23 cellular contexts compared by ENCODE assay signal in genomic region chr19:55544014-55544413, GRCh38. TPM values are rescaled to one million over a fixed set of nuclear protein-coding genes. Genes with fewer than 3 reads are reported as not detected.
DNase-seq lines count a peak whose midpoint lies in the region; ATAC-seq, FAIRE-seq and TF ChIP-seq lines count a peak whose summit lies in the region.
"Had no signal": no experiment of that assay in that cellular context is flagged by ENCODE, and none has a peak within 500 bp of the region (broad histone marks: within the 10 kb centered on the region; RNA-seq: fewer than 3 reads in every experiment).

No MANE protein-coding gene starts in this region.

- 59% methylated on average over 5 of the region's 15 CpGs for WGBS in HepG2 (ENCODE audit: low lambda C conversion rate)
- no CpG with 5 or more reads among the region's 15 CpGs for WGBS in right lobe of liver (ENCODE audit: insufficient coverage, low coverage, low lambda C conversion rate, missing lambda C conversion rate)

- no peaks in the 10 kb centered on the region; a peak in 1 of 5 replicates for H3K27me3 ChIP-seq in HepG2 (ENCODE audit: control insufficient read depth in 1 of 2, insufficient read depth in 2 of 2, low read length in 2 of 2)
- H3K27me3 ChIP-seq in right lobe of liver = no peaks in the 10 kb centered on the region
- no peaks in the 10 kb centered on the region for H3K27me3 ChIP-seq in PC-9 (ENCODE audit: insufficient read depth, low read depth)
- no peaks in the 10 kb centered on the region for H3K27me3 ChIP-seq in neural progenitor cell

- H3F3A ChIP-seq in PC-9 (ENCODE audit: insufficient read depth, low read depth) = peaks cover 56% of the 10 kb centered on the region
- peaks cover 17% of the 10 kb centered on the region for H3F3A ChIP-seq in neural progenitor cell (ENCODE audit: low read depth)

- no TSS peak for BruUV-seq in HepG2 (replicated peaks; lab: Mats Ljungman, UMichigan)
- BruUV-seq in PC-9 (replicated peaks; lab: Mats Ljungman, UMichigan) = TSS peak; percentile 4

- no peak for FAIRE-seq in HepG2 (lab: Jason Lieb, UNC)
- FAIRE-seq: GM12891, GM18507 had no signal

- H3K27ac Mint-ChIP-seq in neural progenitor cell = peak overlapping the region; percentile 3
- H3K27ac Mint-ChIP-seq: CD4-positive, alpha-beta memory T cell; HFFc6 had no signal

- no peaks in the 10 kb centered on the region for H3K9me2 ChIP-seq in PC-9 (ENCODE audit: insufficient read depth)

- TF ChIP-seq EP300 in HepG2 (IDR thresholded peaks at IDR 0.05; ENCODE audit: low read depth in 2 of 2, low read length in 2 of 2) = no peak
- no peak for TF ChIP-seq EP300 in HepG2 (CRISPR knock-in tag; IDR thresholded peaks at IDR 0.05; ENCODE audit: borderline replicate concordance)

- no peaks in the 10 kb centered on the region for H3K36me3 ChIP-seq in HepG2 (replicated peaks in 1 of 2; ENCODE audit: control insufficient read depth in 1 of 2, insufficient read depth in 2 of 2, low read length in 2 of 2)
- no peaks in the 10 kb centered on the region for H3K36me3 ChIP-seq in right lobe of liver
- H3K36me3 ChIP-seq in PC-9 (ENCODE audit: low read depth) = no peaks in the 10 kb centered on the region
- H3K36me3 ChIP-seq in neural progenitor cell = no peaks in the 10 kb centered on the region
- H3K36me3 ChIP-seq: HAP-1 had no signal

- POLR2A ChIA-PET in HepG2 (lab: Yijun Ruan, JAX) (interaction anchor here (0.7 to 1.2 kb wide), 2 partner anchors 9 to 426 kb away, joined by 3 to 6 read pairs; no protein-coding TSS in a partner anchor), PC-9 (lab: Charles Lee; ENCODE audit: unreplicated experiment) (no interaction called here)

- H3K9me3 ChIP-seq in HepG2 (ENCODE audit: low read length) (no peaks in the 10 kb centered on the region), right lobe of liver (no peaks in the 10 kb centered on the region), PC-9 (ENCODE audit: insufficient read depth, low read depth) (no peaks in the 10 kb centered on the region), neural progenitor cell (ENCODE audit: low read depth) (no peaks in the 10 kb centered on the region)
- H3K9me3 ChIP-seq: HAP-1 had no signal

- H3K36me3 Mint-ChIP-seq in neural progenitor cell = peaks cover 3% of the 10 kb centered on the region
- H3K36me3 Mint-ChIP-seq: CD4-positive, alpha-beta memory T cell had no signal

- no peak overlapping the region for H3K4me3 ChIP-seq in HepG2 (replicated peaks in 1 of 3; ENCODE audit: insufficient read depth in 1 of 3, low read depth in 2 of 3, low read length in 3 of 3)
- no peak overlapping the region for H3K4me3 ChIP-seq in right lobe of liver
- H3K4me3 ChIP-seq in PC-9 = no peak overlapping the region; the same call in 1 of the 2 replicates
- H3K4me3 ChIP-seq in neural progenitor cell = no peak overlapping the region
- H3K4me3 ChIP-seq: HAP-1 had no signal

- peaks cover 18% of the 10 kb centered on the region for H3K27me3 Mint-ChIP-seq in neural progenitor cell (ENCODE audit: insufficient read depth, low read depth)

- intact Hi-C loops in HepG2 (cut with micrococcal nuclease; ENCODE audit: unreplicated experiment) = no loop called here
- intact Hi-C loops in right lobe of liver (cut with DNase I) = no loop called here
- intact Hi-C loops in PC-9 (cut with micrococcal nuclease; ENCODE audit: unreplicated experiment) = no loop called here

- H3K4me3 Mint-ChIP-seq in neural progenitor cell = no peak overlapping the region
- H3K4me3 Mint-ChIP-seq: HFFc6 had no signal

- H3K9me3 Mint-ChIP-seq in neural progenitor cell = peaks cover 8% of the 10 kb centered on the region
- H3K9me3 Mint-ChIP-seq: HFFc6 had no signal

- H3K4me2 ChIP-seq in HepG2 (ENCODE audit: low read depth, low read length) = no peak overlapping the region; the same call in 1 of the 2 replicates
- peak overlapping the region; percentile 77 for H3K4me2 ChIP-seq in PC-9
- H3K4me2 ChIP-seq in neural progenitor cell = no peak overlapping the region

- H3K79me2 ChIP-seq in HepG2 (ENCODE audit: insufficient read depth, low read length) (no peaks in the 10 kb centered on the region), PC-9 (ENCODE audit: low read depth) (peaks cover 7% of the 10 kb centered on the region; the same call in 1 of the 2 replicates), neural progenitor cell (ENCODE audit: low read depth) (no peaks in the 10 kb centered on the region)

- ATAC-seq in HepG2 (no peak), right lobe of liver (no peak), HG03460 (IDR thresholded peaks at IDR 0.05; ENCODE audit: unreplicated experiment) (no peak), HG02763 (IDR thresholded peaks at IDR 0.05; ENCODE audit: unreplicated experiment) (no peak), GM18520 (IDR thresholded peaks at IDR 0.05; ENCODE audit: unreplicated experiment) (no peak)

- H3K27ac ChIP-seq in HepG2 (ENCODE audit: extremely low read length, insufficient read depth, low read length) (no peak overlapping the region), right lobe of liver (no peak overlapping the region), PC-9 (no peak overlapping the region), neural progenitor cell (no peak overlapping the region)

- H4K20me1 ChIP-seq in HepG2 (ENCODE audit: insufficient read depth, low read length) (no peaks in the 10 kb centered on the region), PC-9 (ENCODE audit: insufficient read depth) (no peaks in the 10 kb centered on the region), neural progenitor cell (ENCODE audit: low read depth) (no peaks in the 10 kb centered on the region)

- TF ChIP-seq RAD21 in HepG2 (CRISPR knock-in tag; IDR thresholded peaks at IDR 0.05) = no peak

- H3K4me1 ChIP-seq in HepG2 (ENCODE audit: insufficient read depth, low read length) = peaks cover 49% of the 10 kb centered on the region
- H3K4me1 ChIP-seq in right lobe of liver = no peaks in the 10 kb centered on the region
- peaks cover 56% of the 10 kb centered on the region for H3K4me1 ChIP-seq in PC-9 (replicated peaks; ENCODE audit: insufficient read depth)
- peaks cover 32% of the 10 kb centered on the region for H3K4me1 ChIP-seq in neural progenitor cell
- H3K4me1 ChIP-seq: HAP-1 had no signal

- DNase-seq in HepG2 (ENCODE audit: low spot score) = no peak
- DNase-seq in right lobe of liver = no peak
- no peak for DNase-seq in PC-9
- no peak for DNase-seq in neural progenitor cell (ENCODE audit: low spot score)
- DNase-seq: C1 segment of cervical spinal cord; Calu3; CD4-positive, alpha-beta memory T cell; COR-L47; DMS53; DMS79 treated with DMSO at 0.1 percent for 48 hours; GF-D8; GOT3; HFFc6 had no signal

- H2AFZ ChIP-seq in HepG2 (ENCODE audit: low read length) (no peak overlapping the region), PC-9 (no peak overlapping the region), neural progenitor cell (replicated peaks) (no peak overlapping the region)

- TF ChIP-seq POLR2A in HepG2 (IDR thresholded peaks at IDR 0.05; ENCODE audit: insufficient read depth in 1 of 2, low read depth in 2 of 2, low read length in 2 of 2) (no peak), right lobe of liver (IDR thresholded peaks at IDR 0.05) (no peak)

- peaks cover 25% of the 10 kb centered on the region for H3K4me1 Mint-ChIP-seq in neural progenitor cell
- H3K4me1 Mint-ChIP-seq: CD4-positive, alpha-beta memory T cell had no signal

- CTCF ChIA-PET in HepG2 (lab: Yijun Ruan, JAX; ENCODE audit: low intra/inter-chr PET ratio, low total read pairs) (no interaction called here), PC-9 (lab: Charles Lee) (interaction anchor here (0.6 to 0.7 kb wide), 2 partner anchors 18 to 55 kb away, joined by 3 to 7 read pairs; partner anchors contain the start of gene FIZ1)

- H3K9ac ChIP-seq in HepG2 (ENCODE audit: insufficient read depth, low read depth, low read length) (no peak overlapping the region), neural progenitor cell (no peak overlapping the region)

- TF ChIP-seq CTCF in HepG2 (CRISPR knock-in tag; IDR thresholded peaks at IDR 0.05) (no peak), right lobe of liver (IDR thresholded peaks at IDR 0.05) (no peak), PC-9 (conservative IDR thresholded peaks at IDR 0.05) (no peak), neural progenitor cell (IDR thresholded peaks at IDR 0.05) (no peak)

- in situ Hi-C loops in HepG2 (cut with HindIII; ENCODE audit: extremely low pct_ligation_motif_present, low pct_unique_long_range_greater_than_20kb) = no loop called here

RNA-seq across cellular contexts. Expression of gene SBK3, which starts 1.3 kb away (rescaled TPM):
- total RNA-seq in HepG2 (2016; rRNA removed; fragmentation: Illumina TruSeq; extraction: Trizol) (0.46 and 0.66 TPM in 2 replicates), right lobe of liver (under 1 TPM in 2 of 6 experiments, not detected in 4; 0.33 to 0.56 TPM), PC-9 (2021) (41.4 and 45.0 TPM in 2 replicates), neural progenitor cell (ENCODE audit: low replicate concordance) (3.3 and 15.1 TPM in 2 replicates)
- not detected in 2 replicates for total RNA-seq in HepG2 (2016; cell fraction: cytosol; rRNA removed; fragmentation: Illumina TruSeq; extraction: Trizol; ENCODE audit: low read depth)
- total RNA-seq in HepG2 (2016; cell fraction: insoluble cytoplasmic fraction; rRNA removed; fragmentation: Illumina TruSeq; extraction: Trizol) = 0.24 and 0.35 TPM in 2 replicates
- 0.19 and 0.24 TPM in 2 replicates for total RNA-seq in HepG2 (2016; cell fraction: membrane; rRNA removed; fragmentation: Illumina TruSeq; extraction: Trizol)
- total RNA-seq in HepG2 (2016; cell fraction: nucleus; rRNA removed; fragmentation: Illumina TruSeq; extraction: Trizol) = 0.38 and 0.62 TPM in 2 replicates
- polyA plus RNA-seq in HepG2 (2011; rRNA removed) = 0.77 and 1.5 TPM in 2 replicates
- polyA plus RNA-seq in HepG2 (2011; cell fraction: cytosol; rRNA removed) = 1.0 and 1.4 TPM in 2 replicates
- polyA plus RNA-seq in HepG2 (2011; cell fraction: nucleus; rRNA removed) = 2.0 and 3.1 TPM in 2 replicates
- polyA plus RNA-seq in HepG2 (2012) = 0.91 and 2.0 TPM in 2 replicates
- polyA plus RNA-seq in HepG2 (2016; cell fraction: cytosol; fragmentation: Illumina TruSeq; extraction: Trizol; ENCODE audit: low read depth) = not detected in 2 replicates
- 0.19 TPM in 1 of 2 replicates, not detected in the other for polyA plus RNA-seq in HepG2 (2016; cell fraction: insoluble cytoplasmic fraction; fragmentation: Illumina TruSeq; extraction: Trizol; ENCODE audit: low read depth)
- polyA plus RNA-seq in HepG2 (2016; cell fraction: membrane; fragmentation: Illumina TruSeq; extraction: Trizol; ENCODE audit: low read depth) = 0.13 TPM in 1 of 2 replicates, not detected in the other
- polyA plus RNA-seq in HepG2 (2016; cell fraction: nucleus; fragmentation: Illumina TruSeq; extraction: Trizol; ENCODE audit: insufficient read depth, low read depth) = 0.81 and 0.96 TPM in 2 replicates
- polyA minus RNA-seq in HepG2 (2011; rRNA and poly(A)+ RNA removed; ENCODE audit: low replicate concordance) = 1.2 TPM in 1 of 2 replicates, not detected in the other
- polyA minus RNA-seq in HepG2 (2011; cell fraction: cytosol; rRNA and poly(A)+ RNA removed) = 0.53 TPM in 1 of 2 replicates, not detected in the other
- polyA minus RNA-seq in HepG2 (2011; cell fraction: nucleus; rRNA and poly(A)+ RNA removed) = 0.37 and 0.52 TPM in 2 replicates
- total RNA-seq: A673; CD4-positive, alpha-beta memory T cell; Daoy; HFFc6 had no signal
- polyA plus RNA-seq: CD4-positive, alpha-beta memory T cell had no signal

RNA-seq across cellular contexts. Expression of gene SBK2, which starts 7.1 kb away (rescaled TPM):
- 0.24 and 0.45 TPM in 2 replicates for total RNA-seq in HepG2 (2016; rRNA removed; fragmentation: Illumina TruSeq; extraction: Trizol)
- not detected in 2 replicates for total RNA-seq in HepG2 (2016; cell fraction: cytosol; rRNA removed; fragmentation: Illumina TruSeq; extraction: Trizol; ENCODE audit: low read depth)
- not detected in 2 replicates for total RNA-seq in HepG2 (2016; cell fraction: insoluble cytoplasmic fraction; rRNA removed; fragmentation: Illumina TruSeq; extraction: Trizol)
- total RNA-seq in HepG2 (2016; cell fraction: membrane; rRNA removed; fragmentation: Illumina TruSeq; extraction: Trizol) = 0.22 and 0.28 TPM in 2 replicates
- total RNA-seq in HepG2 (2016; cell fraction: nucleus; rRNA removed; fragmentation: Illumina TruSeq; extraction: Trizol) = not detected in 2 replicates
- 0.14 TPM in 1 of 2 replicates, not detected in the other for polyA plus RNA-seq in HepG2 (2011; rRNA removed)
- polyA plus RNA-seq in HepG2 (2011; cell fraction: cytosol; rRNA removed) = 0.13 and 0.16 TPM in 2 replicates
- 1.0 and 1.3 TPM in 2 replicates for polyA plus RNA-seq in HepG2 (2011; cell fraction: nucleus; rRNA removed)
- polyA plus RNA-seq in HepG2 (2012) = 0.25 and 0.45 TPM in 2 replicates
- not detected in 2 replicates for polyA plus RNA-seq in HepG2 (2016; cell fraction: cytosol; fragmentation: Illumina TruSeq; extraction: Trizol; ENCODE audit: low read depth)
- polyA plus RNA-seq in HepG2 (2016; cell fraction: insoluble cytoplasmic fraction; fragmentation: Illumina TruSeq; extraction: Trizol; ENCODE audit: low read depth) = 0.22 and 0.32 TPM in 2 replicates
- not detected in 2 replicates for polyA plus RNA-seq in HepG2 (2016; cell fraction: membrane; fragmentation: Illumina TruSeq; extraction: Trizol; ENCODE audit: low read depth)
- not detected in 2 replicates for polyA plus RNA-seq in HepG2 (2016; cell fraction: nucleus; fragmentation: Illumina TruSeq; extraction: Trizol; ENCODE audit: insufficient read depth, low read depth)
- 0.54 TPM in 1 of 2 replicates, not detected in the other for polyA minus RNA-seq in HepG2 (2011; rRNA and poly(A)+ RNA removed; ENCODE audit: low replicate concordance)
- 0.59 and 0.79 TPM in 2 replicates for polyA minus RNA-seq in HepG2 (2011; cell fraction: cytosol; rRNA and poly(A)+ RNA removed)
- not detected in 2 replicates for polyA minus RNA-seq in HepG2 (2011; cell fraction: nucleus; rRNA and poly(A)+ RNA removed)
- not detected for total RNA-seq in right lobe of liver
- total RNA-seq in PC-9 (2021) = 3.5 and 3.9 TPM in 2 replicates
- 6.2 TPM in 1 of 2 replicates, not detected in the other for total RNA-seq in neural progenitor cell (ENCODE audit: low replicate concordance)
- total RNA-seq: A172; A673; Calu3; CD4-positive, alpha-beta memory T cell; Daoy; HFFc6 had no signal
- polyA plus RNA-seq: BJ; CD4-positive, alpha-beta memory T cell had no signal

RNA-seq across cellular contexts. Expression of gene ZNF579, which starts 36.6 kb away (rescaled TPM):
- total RNA-seq in HepG2 (2016; rRNA removed; fragmentation: Illumina TruSeq; extraction: Trizol) (1.7 and 2.9 TPM in 2 replicates), right lobe of liver (1 to 10 TPM; 1.9 to 4.6 (median 3.6) TPM), PC-9 (2021) (49.0 TPM in 2 replicates), neural progenitor cell (ENCODE audit: low replicate concordance) (2.1 and 15.2 TPM in 2 replicates)
- total RNA-seq in HepG2 (2016; cell fraction: cytosol; rRNA removed; fragmentation: Illumina TruSeq; extraction: Trizol; ENCODE audit: low read depth) = 1.3 and 1.6 TPM in 2 replicates
- total RNA-seq in HepG2 (2016; cell fraction: insoluble cytoplasmic fraction; rRNA removed; fragmentation: Illumina TruSeq; extraction: Trizol) = 1.8 and 2.9 TPM in 2 replicates
- total RNA-seq in HepG2 (2016; cell fraction: membrane; rRNA removed; fragmentation: Illumina TruSeq; extraction: Trizol) = 2.9 and 3.5 TPM in 2 replicates
- 1.2 and 1.9 TPM in 2 replicates for total RNA-seq in HepG2 (2016; cell fraction: nucleus; rRNA removed; fragmentation: Illumina TruSeq; extraction: Trizol)
- 2.1 and 2.2 TPM in 2 replicates for polyA plus RNA-seq in HepG2 (2011; rRNA removed)
- polyA plus RNA-seq in HepG2 (2011; cell fraction: cytosol; rRNA removed) = 1.3 and 2.9 TPM in 2 replicates
- polyA plus RNA-seq in HepG2 (2011; cell fraction: nucleus; rRNA removed) = 9.0 and 12.3 TPM in 2 replicates
- 3.6 and 5.7 TPM in 2 replicates for polyA plus RNA-seq in HepG2 (2012)
- polyA plus RNA-seq in HepG2 (2016; cell fraction: cytosol; fragmentation: Illumina TruSeq; extraction: Trizol; ENCODE audit: low read depth) = 1.6 and 2.1 TPM in 2 replicates
- 2.8 and 3.3 TPM in 2 replicates for polyA plus RNA-seq in HepG2 (2016; cell fraction: insoluble cytoplasmic fraction; fragmentation: Illumina TruSeq; extraction: Trizol; ENCODE audit: low read depth)
- polyA plus RNA-seq in HepG2 (2016; cell fraction: membrane; fragmentation: Illumina TruSeq; extraction: Trizol; ENCODE audit: low read depth) = 2.7 TPM in 2 replicates
- polyA plus RNA-seq in HepG2 (2016; cell fraction: nucleus; fragmentation: Illumina TruSeq; extraction: Trizol; ENCODE audit: insufficient read depth, low read depth) = 8.4 and 9.1 TPM in 2 replicates
- 5.6 and 7.6 TPM in 2 replicates for polyA minus RNA-seq in HepG2 (2011; rRNA and poly(A)+ RNA removed; ENCODE audit: low replicate concordance)
- 3.6 and 4.7 TPM in 2 replicates for polyA minus RNA-seq in HepG2 (2011; cell fraction: cytosol; rRNA and poly(A)+ RNA removed)
- polyA minus RNA-seq in HepG2 (2011; cell fraction: nucleus; rRNA and poly(A)+ RNA removed) = 3.0 and 3.3 TPM in 2 replicates

RNA-seq across cellular contexts. Expression of gene FIZ1, which starts 55.3 kb away (rescaled TPM):
- 3.4 and 5.9 TPM in 2 replicates for total RNA-seq in HepG2 (2016; rRNA removed; fragmentation: Illumina TruSeq; extraction: Trizol)
- 0.97 and 1.0 TPM in 2 replicates for total RNA-seq in HepG2 (2016; cell fraction: cytosol; rRNA removed; fragmentation: Illumina TruSeq; extraction: Trizol; ENCODE audit: low read depth)
- 3.3 and 4.8 TPM in 2 replicates for total RNA-seq in HepG2 (2016; cell fraction: insoluble cytoplasmic fraction; rRNA removed; fragmentation: Illumina TruSeq; extraction: Trizol)
- 3.8 and 4.3 TPM in 2 replicates for total RNA-seq in HepG2 (2016; cell fraction: membrane; rRNA removed; fragmentation: Illumina TruSeq; extraction: Trizol)
- 4.3 and 5.0 TPM in 2 replicates for total RNA-seq in HepG2 (2016; cell fraction: nucleus; rRNA removed; fragmentation: Illumina TruSeq; extraction: Trizol)
- 3.6 and 4.1 TPM in 2 replicates for polyA plus RNA-seq in HepG2 (2011; rRNA removed)
- polyA plus RNA-seq in HepG2 (2011; cell fraction: cytosol; rRNA removed) = 2.4 and 3.2 TPM in 2 replicates
- polyA plus RNA-seq in HepG2 (2011; cell fraction: nucleus; rRNA removed) = 9.6 and 12.9 TPM in 2 replicates
- polyA plus RNA-seq in HepG2 (2012) = 6.5 and 7.8 TPM in 2 replicates
- 1.7 and 2.0 TPM in 2 replicates for polyA plus RNA-seq in HepG2 (2016; cell fraction: cytosol; fragmentation: Illumina TruSeq; extraction: Trizol; ENCODE audit: low read depth)
- 7.2 and 8.9 TPM in 2 replicates for polyA plus RNA-seq in HepG2 (2016; cell fraction: insoluble cytoplasmic fraction; fragmentation: Illumina TruSeq; extraction: Trizol; ENCODE audit: low read depth)
- 5.5 and 6.4 TPM in 2 replicates for polyA plus RNA-seq in HepG2 (2016; cell fraction: membrane; fragmentation: Illumina TruSeq; extraction: Trizol; ENCODE audit: low read depth)
- 14.5 and 17.0 TPM in 2 replicates for polyA plus RNA-seq in HepG2 (2016; cell fraction: nucleus; fragmentation: Illumina TruSeq; extraction: Trizol; ENCODE audit: insufficient read depth, low read depth)
- polyA minus RNA-seq in HepG2 (2011; rRNA and poly(A)+ RNA removed; ENCODE audit: low replicate concordance) = 7.4 and 7.8 TPM in 2 replicates
- polyA minus RNA-seq in HepG2 (2011; cell fraction: cytosol; rRNA and poly(A)+ RNA removed) = 4.2 and 4.4 TPM in 2 replicates
- 4.4 and 6.8 TPM in 2 replicates for polyA minus RNA-seq in HepG2 (2011; cell fraction: nucleus; rRNA and poly(A)+ RNA removed)
- 10 to 100 TPM in 1 of 6 experiments, 1 to 10 TPM in 5; 3.0 to 13.1 (median 5.1) TPM for total RNA-seq in right lobe of liver
- 25.2 and 25.4 TPM in 2 replicates for total RNA-seq in PC-9 (2021)
- 4.8 and 10.8 TPM in 2 replicates for total RNA-seq in neural progenitor cell (ENCODE audit: low replicate concordance)

RNA-seq across cellular contexts. Expression of gene SSC5D, which starts 55.8 kb away (rescaled TPM):
- not detected in 2 replicates for total RNA-seq in HepG2 (2016; rRNA removed; fragmentation: Illumina TruSeq; extraction: Trizol)
- not detected in 2 replicates for total RNA-seq in HepG2 (2016; cell fraction: cytosol; rRNA removed; fragmentation: Illumina TruSeq; extraction: Trizol; ENCODE audit: low read depth)
- not detected in 2 replicates for total RNA-seq in HepG2 (2016; cell fraction: insoluble cytoplasmic fraction; rRNA removed; fragmentation: Illumina TruSeq; extraction: Trizol)
- total RNA-seq in HepG2 (2016; cell fraction: membrane; rRNA removed; fragmentation: Illumina TruSeq; extraction: Trizol) = not detected in 2 replicates
- not detected in 2 replicates for total RNA-seq in HepG2 (2016; cell fraction: nucleus; rRNA removed; fragmentation: Illumina TruSeq; extraction: Trizol)
- 0.03 TPM in 1 of 2 replicates, not detected in the other for polyA plus RNA-seq in HepG2 (2011; rRNA removed)
- not detected in 2 replicates for polyA plus RNA-seq in HepG2 (2011; cell fraction: cytosol; rRNA removed)
- 0.10 and 0.61 TPM in 2 replicates for polyA plus RNA-seq in HepG2 (2011; cell fraction: nucleus; rRNA removed)
- polyA plus RNA-seq in HepG2 (2012) = 0.03 TPM in 1 of 2 replicates, not detected in the other
- not detected in 2 replicates for polyA plus RNA-seq in HepG2 (2016; cell fraction: cytosol; fragmentation: Illumina TruSeq; extraction: Trizol; ENCODE audit: low read depth)
- not detected in 2 replicates for polyA plus RNA-seq in HepG2 (2016; cell fraction: insoluble cytoplasmic fraction; fragmentation: Illumina TruSeq; extraction: Trizol; ENCODE audit: low read depth)
- not detected in 2 replicates for polyA plus RNA-seq in HepG2 (2016; cell fraction: membrane; fragmentation: Illumina TruSeq; extraction: Trizol; ENCODE audit: low read depth)
- not detected in 2 replicates for polyA plus RNA-seq in HepG2 (2016; cell fraction: nucleus; fragmentation: Illumina TruSeq; extraction: Trizol; ENCODE audit: insufficient read depth, low read depth)
- 0.04 and 0.14 TPM in 2 replicates for polyA minus RNA-seq in HepG2 (2011; rRNA and poly(A)+ RNA removed; ENCODE audit: low replicate concordance)
- polyA minus RNA-seq in HepG2 (2011; cell fraction: cytosol; rRNA and poly(A)+ RNA removed) = not detected in 2 replicates
- polyA minus RNA-seq in HepG2 (2011; cell fraction: nucleus; rRNA and poly(A)+ RNA removed) = 0.12 TPM in 1 of 2 replicates, not detected in the other
- 1 to 10 TPM in 4 of 6 experiments, under 1 TPM in 2; 0.35 to 1.6 (median 1.2) TPM for total RNA-seq in right lobe of liver
- total RNA-seq in PC-9 (2021) = 3.9 and 4.8 TPM in 2 replicates
- total RNA-seq in neural progenitor cell (ENCODE audit: low replicate concordance) = 0.56 TPM in 1 of 2 replicates, not detected in the other
- polyA plus RNA-seq: CD4-positive, alpha-beta memory T cell had no signal
